Comparison of ENCODE assay signal across 11 cellular contexts in the genomic region with DNA sequence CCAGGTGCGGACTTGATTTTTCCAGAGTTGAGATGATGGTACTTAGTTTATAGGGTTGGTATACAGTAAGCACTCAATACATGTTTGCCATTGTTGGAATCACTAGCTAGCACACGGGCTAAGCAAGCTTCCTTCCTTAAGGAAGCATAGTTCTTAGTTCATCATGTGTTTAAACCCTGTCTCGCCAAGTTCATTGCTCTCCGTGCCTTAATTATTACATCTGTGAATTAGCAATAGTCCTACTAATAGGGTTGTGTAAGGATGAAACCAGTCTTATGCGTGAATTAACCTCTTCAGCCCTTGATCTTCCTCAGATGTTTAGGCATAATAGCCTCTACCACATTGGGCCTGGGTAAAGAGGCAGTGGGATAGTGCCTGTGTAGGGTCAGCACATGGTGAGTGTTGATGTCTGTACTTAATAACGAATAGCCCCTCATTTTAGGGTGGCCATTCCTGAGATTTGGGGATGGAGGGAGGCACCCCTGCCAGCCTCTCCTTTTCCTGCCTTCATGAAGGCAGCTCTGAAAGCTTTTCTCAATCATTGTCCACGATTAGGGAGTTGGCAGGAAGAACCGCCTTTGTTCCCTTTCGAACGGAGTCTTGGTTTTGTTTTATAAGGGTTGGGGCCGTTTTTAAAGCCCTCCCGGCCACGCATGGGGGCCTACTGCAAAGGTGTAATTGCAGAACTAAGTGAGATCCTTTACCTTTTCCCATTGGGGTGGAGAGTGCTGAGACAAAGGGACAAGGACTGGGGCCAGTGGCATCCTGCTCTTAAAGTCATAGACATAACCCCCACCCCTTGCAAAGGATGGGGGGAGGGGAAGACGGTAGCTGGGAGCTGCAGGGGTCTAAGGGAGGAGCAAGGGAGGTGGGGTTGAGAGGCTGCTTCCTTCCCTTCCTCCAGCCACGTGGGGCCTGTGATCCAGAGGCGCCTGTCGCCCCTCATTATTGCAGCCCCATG. TPM values are rescaled to one million over a fixed set of nuclear protein-coding genes. Genes with fewer than 3 reads are reported as not detected.
DNase-seq lines count a peak whose midpoint lies in the region; ATAC-seq and TF ChIP-seq lines count a peak whose summit lies in the region.
"Had no signal": no experiment of that assay in that cellular context is flagged by ENCODE, and none has a peak within 500 bp of the region (broad histone marks: within the 10 kb centered on the region; RNA-seq: fewer than 3 reads in every experiment).

No MANE protein-coding gene starts in this region.

- no peaks in the 10 kb centered on the region for H3K36me3 Mint-ChIP-seq in activated CD4-positive, alpha-beta T cell treated with anti-CD3 and anti-CD28 coated beads, Interleukin-2, amount 10 ng/mL, durations not matched to agents 7 days and 5 days (ENCODE audit: low read depth)
- H3K36me3 Mint-ChIP-seq in endodermal cell (ENCODE audit: low read depth), result peaks cover 33% of the 10 kb centered on the region

- H2BK12ac ChIP-seq in neuronal stem cell (ENCODE audit: low read length), result no peak overlapping the region

- H3K23ac ChIP-seq in neuronal stem cell (ENCODE audit: low read depth, low read length, poor library complexity), result no peak overlapping the region

- H3K9me3 Mint-ChIP-seq in activated CD4-positive, alpha-beta T cell treated with anti-CD3 and anti-CD28 coated beads, Interleukin-2, amount 10 ng/mL, durations not matched to agents 7 days and 5 days, result no peaks in the 10 kb centered on the region
- H3K9me3 Mint-ChIP-seq in endodermal cell, result no peaks in the 10 kb centered on the region

- no peak overlapping the region for H4K8ac ChIP-seq in neuronal stem cell (ENCODE audit: low read depth, low read length)

- H3K27ac Mint-ChIP-seq in activated CD4-positive, alpha-beta T cell treated with anti-CD3 and anti-CD28 coated beads, Interleukin-2, amount 10 ng/mL, durations not matched to agents 7 days and 5 days, result no peak overlapping the region
- peak overlapping the region; percentile 97 for H3K27ac Mint-ChIP-seq in endodermal cell

- DNase-seq in activated CD4-positive, alpha-beta T cell treated with anti-CD3 and anti-CD28 coated beads, Interleukin-2, amount 10 ng/mL, durations not matched to agents 7 days and 5 days, result no peak
- DNase-seq in activated CD4-positive, alpha-beta T cell treated with anti-CD3 and anti-CD28 coated beads for 48 hours, result no peak
- DNase-seq in KBM-7, result peak; percentile 75
- peak; percentile 92 for DNase-seq in endodermal cell
- no peak for DNase-seq in neuronal stem cell (ENCODE audit: low spot score)
- no peak for DNase-seq in NCI-H146 treated with DMSO at 0.1 percent for 48 hours (lab: John Stamatoyannopoulos, UW; ENCODE audit: unreplicated experiment)
- DNase-seq: activated CD4-positive, alpha-beta T cell treated with anti-CD3 and anti-CD28 coated beads, Interleukin-2, amount 50 U/mL, for 4 hours; caudate nucleus; heart right ventricle had no signal

- H3K36me3 ChIP-seq in endodermal cell (ENCODE audit: control insufficient read depth, insufficient read depth, low read length) (peaks cover 28% of the 10 kb centered on the region), neuronal stem cell (replicated peaks in 1 of 2; ENCODE audit: control insufficient read depth in 2 of 2, insufficient read depth in 2 of 2, low read length in 2 of 2) (peaks cover 3 to 4% of the 10 kb centered on the region in 2 donors)
- H3K36me3 ChIP-seq: heart right ventricle had no signal

- peak overlapping the region; percentile 95 for H3K4me2 ChIP-seq in neuronal stem cell (ENCODE audit: insufficient read depth, low read length, poor library complexity, severe bottlenecking)

- no peaks in the 10 kb centered on the region for H3K4me1 ChIP-seq in endodermal cell (ENCODE audit: control insufficient read depth, insufficient read depth, low read length)
- H3K4me1 ChIP-seq in neuronal stem cell (ENCODE audit: control insufficient read depth in 2 of 2, insufficient read depth in 1 of 2, low read depth in 1 of 2, low read length in 2 of 2), result peaks cover 17 to 24% of the 10 kb centered on the region in 2 donors

- H3K27me3 Mint-ChIP-seq in activated CD4-positive, alpha-beta T cell treated with anti-CD3 and anti-CD28 coated beads, Interleukin-2, amount 10 ng/mL, durations not matched to agents 7 days and 5 days, result peaks cover 10% of the 10 kb centered on the region
- H3K27me3 Mint-ChIP-seq in endodermal cell (ENCODE audit: insufficient read depth), result no peaks in the 10 kb centered on the region

- peaks cover 19% of the 10 kb centered on the region for H3K4me1 Mint-ChIP-seq in activated CD4-positive, alpha-beta T cell treated with anti-CD3 and anti-CD28 coated beads, Interleukin-2, amount 10 ng/mL, durations not matched to agents 7 days and 5 days
- H3K4me1 Mint-ChIP-seq in endodermal cell, result peaks cover 43% of the 10 kb centered on the region

- no peak overlapping the region for H3K14ac ChIP-seq in neuronal stem cell (ENCODE audit: low read length)

- H3K4me3 ChIP-seq in endodermal cell (ENCODE audit: low read length) (peak overlapping the region; percentile 90), neuronal stem cell (ENCODE audit: low read length in 2 of 2) (peak overlapping the region; percentile 93 to 98)

- H4K91ac ChIP-seq in neuronal stem cell (ENCODE audit: low read depth, low read length, poor library complexity), result no peak overlapping the region

- TF ChIP-seq CTCF in endodermal cell (conservative IDR thresholded peaks at IDR 0.05), result no peak

- H2BK15ac ChIP-seq in neuronal stem cell (ENCODE audit: low read length), result no peak overlapping the region

- H3K9ac ChIP-seq in endodermal cell (ENCODE audit: extremely low read depth, low read length, poor library complexity, severe bottlenecking) (peak overlapping the region; percentile 79), neuronal stem cell (ENCODE audit: low read depth, low read length, poor library complexity) (no peak overlapping the region)

- no peak overlapping the region for H3K27ac ChIP-seq in endodermal cell (ENCODE audit: low read depth, low read length)
- peak overlapping the region; percentile 43 for H3K27ac ChIP-seq in neuronal stem cell (replicated peaks; ENCODE audit: low read length)

- H2BK120ac ChIP-seq in neuronal stem cell (ENCODE audit: low read depth, low read length), result no peak overlapping the region

- H3K4me3 Mint-ChIP-seq in activated CD4-positive, alpha-beta T cell treated with anti-CD3 and anti-CD28 coated beads, Interleukin-2, amount 10 ng/mL, durations not matched to agents 7 days and 5 days, result peak overlapping the region; percentile 42
- peak overlapping the region; percentile 100 for H3K4me3 Mint-ChIP-seq in endodermal cell

- H3K18ac ChIP-seq in neuronal stem cell (ENCODE audit: low read length), result no peak overlapping the region

- H2AFZ ChIP-seq in neuronal stem cell (ENCODE audit: low read length), result peak overlapping the region; percentile 65

- CTCF ChIA-PET in activated CD4-positive, alpha-beta T cell treated with anti-CD3 and anti-CD28 coated beads, Interleukin-2, amount 10 ng/mL, durations not matched to agents 7 days and 5 days (lab: Charles Lee), result interaction anchor here (0.9 to 2.2 kb wide), 4 partner anchors 9 to 29 kb away, joined by 3 to 12 read pairs (median 4); no protein-coding TSS in a partner anchor

- in situ Hi-C loops in KBM-7 (cut with MboI; ENCODE audit: low pct_unique_long_range_greater_than_20kb, low sequenced_read_pairs), result no loop called here

- POLR2A ChIA-PET in activated CD4-positive, alpha-beta T cell treated with anti-CD3 and anti-CD28 coated beads, Interleukin-2, amount 10 ng/mL, durations not matched to agents 7 days and 5 days (lab: Charles Lee), result no interaction called here

- H3K9me3 ChIP-seq in endodermal cell (ENCODE audit: control insufficient read depth, low read length) (no peaks in the 10 kb centered on the region), neuronal stem cell (replicated peaks in 1 of 2; ENCODE audit: control insufficient read depth in 2 of 2, insufficient read depth in 1 of 2, low read depth in 1 of 2, low read length in 2 of 2) (no peaks in the 10 kb centered on the region)
- H3K9me3 ChIP-seq: heart right ventricle had no signal

- peaks cover 10% of the 10 kb centered on the region for H3K79me1 ChIP-seq in neuronal stem cell (ENCODE audit: low read depth, low read length)

- no peak overlapping the region for H2AK5ac ChIP-seq in neuronal stem cell (ENCODE audit: low read depth, low read length)

- no peak overlapping the region for H2BK5ac ChIP-seq in neuronal stem cell (ENCODE audit: low read length)

- 2 to 12% methylated on average over 12 to 17 of the region's 17 CpGs for WGBS in endodermal cell (ENCODE audit: insufficient coverage in 1 of 2, insufficient read length in 1 of 2), 2 experiments
- WGBS in neuronal stem cell (ENCODE audit: extremely low coverage in 2 of 2, insufficient read length in 2 of 2, insufficient replicate concordance in 1 of 2), 2 donors, result no CpG with 5 or more reads among the region's 17 CpGs

- no peak overlapping the region for H3K4ac ChIP-seq in neuronal stem cell (ENCODE audit: low read length)

- ATAC-seq in GM21737 (IDR thresholded peaks at IDR 0.05; ENCODE audit: unreplicated experiment) (no peak), HG02885 (IDR thresholded peaks at IDR 0.05; ENCODE audit: poor library complexity, unreplicated experiment) (no peak)

- H3K27me3 ChIP-seq in endodermal cell (ENCODE audit: control insufficient read depth, insufficient read depth, low read length, poor library complexity, severe bottlenecking), result no peaks in the 10 kb centered on the region
- H3K27me3 ChIP-seq in neuronal stem cell (ENCODE audit: control insufficient read depth in 3 of 3, insufficient read depth in 3 of 3, low read depth in 1 of 3, low read length in 3 of 3), result no peaks in the 10 kb centered on the region

RNA-seq across cellular contexts. Expression of a gene that starts 2.1 kb away (rescaled TPM):
- total RNA-seq in activated CD4-positive, alpha-beta T cell treated with anti-CD3 and anti-CD28 coated beads, Interleukin-2, amount 10 ng/mL, durations not matched to agents 7 days and 5 days, result 1 to 10 TPM; 3.7 to 4.1 TPM
- total RNA-seq in endodermal cell, result 100 to 1,000 TPM in 1 of 2 donors, 10 to 100 TPM in 1; 82.1 to 283 TPM
- 68.5 TPM for polyA plus RNA-seq in endodermal cell (2013, experiment 1 of 2)
- polyA plus RNA-seq in endodermal cell (2013, experiment 2 of 2), result 50.5 TPM
- 47.1 TPM for polyA plus RNA-seq in neuronal stem cell (2013, experiment 1 of 2)
- polyA plus RNA-seq in neuronal stem cell (2013, experiment 2 of 2), result 47.3 TPM

RNA-seq across cellular contexts. Expression of a gene that starts 21.0 kb away (rescaled TPM):
- 10 to 100 TPM; 63.4 to 75.7 TPM for total RNA-seq in activated CD4-positive, alpha-beta T cell treated with anti-CD3 and anti-CD28 coated beads, Interleukin-2, amount 10 ng/mL, durations not matched to agents 7 days and 5 days
- 10 to 100 TPM; 21.2 to 49.2 TPM for total RNA-seq in endodermal cell
- 43.4 TPM for polyA plus RNA-seq in endodermal cell (2013, experiment 1 of 2)
- polyA plus RNA-seq in endodermal cell (2013, experiment 2 of 2), result 41.9 TPM
- 37.3 TPM for polyA plus RNA-seq in neuronal stem cell (2013, experiment 1 of 2)
- 36.0 TPM for polyA plus RNA-seq in neuronal stem cell (2013, experiment 2 of 2)

RNA-seq across cellular contexts. Expression of a gene that starts 55.5 kb away (rescaled TPM):
- 100 to 1,000 TPM; 133 to 143 TPM for total RNA-seq in activated CD4-positive, alpha-beta T cell treated with anti-CD3 and anti-CD28 coated beads, Interleukin-2, amount 10 ng/mL, durations not matched to agents 7 days and 5 days
- 100 to 1,000 TPM; 180 to 265 TPM for total RNA-seq in endodermal cell
- polyA plus RNA-seq in endodermal cell (2013, experiment 1 of 2), result 153 TPM
- 143 TPM for polyA plus RNA-seq in endodermal cell (2013, experiment 2 of 2)
- 141 TPM for polyA plus RNA-seq in neuronal stem cell (2013, experiment 1 of 2)
- 143 TPM for polyA plus RNA-seq in neuronal stem cell (2013, experiment 2 of 2)

Comparison
In these comparisons a context has a peak if more than half of its experiments do, and no peak if none do; other contexts are left out.
1. DNase-seq: peak in KBM-7 (single experiment) and endodermal cell (single experiment); none in activated CD4-positive, alpha-beta T cell treated with anti-CD3 and anti-CD28 coated beads, Interleukin-2, amount 10 ng/mL, durations not matched to agents 7 days and 5 days (single experiment), activated CD4-positive, alpha-beta T cell treated with anti-CD3 and anti-CD28 coated beads for 48 hours (single experiment), neuronal stem cell (single experiment) and NCI-H146 treated with DMSO at 0.1 percent for 48 hours (single experiment).
2. RNA of a gene that starts 2.1 kb away (total RNA-seq): 82.1 to 283 TPM in endodermal cell; 3.7 to 4.1 TPM in activated CD4-positive, alpha-beta T cell treated with anti-CD3 and anti-CD28 coated beads, Interleukin-2, amount 10 ng/mL, durations not matched to agents 7 days and 5 days; every median in the first group is over 10 times any median in the second.